In the genomic region with DNA sequence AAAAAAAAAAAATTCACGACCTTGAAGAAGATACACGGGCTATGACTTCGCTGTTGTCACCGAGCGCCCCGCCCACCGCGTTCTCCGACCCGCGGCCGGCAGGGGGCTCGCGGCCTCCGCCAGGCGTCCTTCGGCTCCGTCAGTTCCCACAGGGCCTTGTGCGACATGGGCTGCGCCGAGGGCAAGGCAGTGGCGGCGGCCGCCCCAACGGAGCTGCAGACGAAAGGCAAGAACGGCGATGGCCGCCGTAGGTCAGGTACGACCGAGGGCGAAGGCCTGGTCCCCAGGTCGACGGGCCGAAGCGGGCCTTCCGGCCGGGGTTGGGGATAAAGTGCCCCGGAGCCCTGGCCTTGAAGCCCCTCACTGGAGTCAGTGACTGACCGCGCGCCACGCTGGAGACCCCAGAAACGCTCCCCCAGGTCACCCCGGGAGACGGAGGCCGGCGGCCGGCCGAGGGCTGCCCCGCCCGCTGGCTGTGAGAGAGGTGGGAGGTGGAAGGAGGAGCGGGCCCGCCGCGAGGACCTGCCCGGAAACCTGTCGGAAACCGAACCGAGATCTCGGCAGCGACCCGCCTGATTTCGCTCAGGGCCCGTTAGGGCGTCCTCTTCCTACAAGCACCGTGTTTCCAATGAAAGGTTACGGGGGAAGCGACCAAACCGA, we compare ENCODE assay signal across 8 cellular contexts. TPM values are rescaled to one million over a fixed set of nuclear protein-coding genes. Genes with fewer than 3 reads are reported as not detected.
DNase-seq lines count a peak whose midpoint lies in the region; ATAC-seq and TF ChIP-seq lines count a peak whose summit lies in the region.

TXNRD1 (plus strand) TSS at position 142 of the 660 bp plus-strand sequence; CDS start at position 166, 24 bp downstream.

- peak; percentile 89 for TF ChIP-seq CTCF in RWPE1 (conservative IDR thresholded peaks at IDR 0.05; ENCODE audit: low read depth)
- no peak for TF ChIP-seq CTCF in subcutaneous adipose tissue (IDR thresholded peaks at IDR 0.05; ENCODE audit: low read depth)

- peak within 1 kb of the TSS; percentile 61 for H3K27ac ChIP-seq in RWPE1

- ATAC-seq in HG03045 (IDR thresholded peaks at IDR 0.05; ENCODE audit: unreplicated experiment) = peak; percentile 90

- CTCF ChIA-PET in RWPE1 (lab: Yijun Ruan, JAX) = interaction anchor here (0.7 to 1.2 kb wide), 5 partner anchors 72 to 93 kb away, joined by 3 to 10 read pairs (median 4); no protein-coding TSS in a partner anchor

- DNase-seq in NCI-H748 (lab: John Stamatoyannopoulos, UW; ENCODE audit: unreplicated experiment) (peak; percentile 56), NCI-H748 treated with DMSO at 0.1 percent for 48 hours (lab: John Stamatoyannopoulos, UW) (no peak), RWPE1 (ENCODE audit: low spot score) (peak; percentile 72), globus pallidus (ENCODE audit: low spot score) (peak; percentile 54), nucleus accumbens (lab: John Stamatoyannopoulos, UW) (peak in 44 of 56 donors; percentile 3 to 75 (median 34))
- peak; percentile 72 for DNase-seq in activated gamma-delta T cell treated with anti-CD3 and anti-CD28 coated beads, Interleukin-2, amount 50 U/mL, for 16 hours (ENCODE audit: low read depth)

- POLR2A ChIA-PET in RWPE1 (lab: Yijun Ruan, JAX; ENCODE audit: low non-redundant PET) = no interaction called here

RNA-seq across cellular contexts. Expression of gene TXNRD1, which starts in this region (rescaled TPM):
- 100 to 1,000 TPM in 1 of 4 donors, 10 to 100 TPM in 3; 76.2 to 122 (median 83.3) TPM for total RNA-seq in subcutaneous adipose tissue
